17 cellular contexts compared by ENCODE assay signal in the genomic region with DNA sequence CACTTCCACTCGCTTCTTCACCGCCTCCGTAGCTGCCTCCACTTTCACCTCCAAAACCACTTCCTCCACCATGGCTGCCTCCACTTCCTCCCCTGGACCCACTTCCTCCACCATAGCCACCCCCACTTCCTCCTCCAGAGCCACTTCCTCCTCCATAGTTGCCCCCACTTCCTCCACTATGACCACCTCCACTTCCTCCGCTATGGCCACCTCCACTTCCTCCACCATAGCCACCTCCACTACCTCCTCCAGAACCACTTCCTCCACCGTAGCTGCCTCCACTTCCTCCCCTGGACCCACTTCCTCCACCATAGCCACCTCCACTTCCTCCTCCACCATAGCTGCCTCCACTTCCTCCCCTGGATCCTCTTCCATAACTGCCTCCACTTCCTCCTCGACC. TPM values are rescaled to one million over a fixed set of nuclear protein-coding genes. Genes with fewer than 3 reads are reported as not detected.
A peak's percentile ranks its signal among the peaks of the same experiment; 100 is the strongest.
DNase-seq lines count a peak whose midpoint lies in the region; ATAC-seq and TF ChIP-seq lines count a peak whose summit lies in the region.
"Had no signal": no experiment of that assay in that cellular context is flagged by ENCODE, and none has a peak within 500 bp of the region (broad histone marks: within the 10 kb centered on the region; RNA-seq: fewer than 3 reads in every experiment).

No MANE protein-coding gene starts in this region.

- POLR2A ChIA-PET in activated CD4-positive, alpha-beta memory T cell treated with anti-CD3 and anti-CD28 coated beads, Interleukin-2, amount 10 ng/mL, durations not matched to agents 7 days and 5 days (lab: Charles Lee), result no interaction called here

- no peak for DNase-seq in stimulated activated naive CD8-positive, alpha-beta T cell treated with anti-CD3 and anti-CD28 coated beads, Interleukin-15, Interleukin-2, amounts not matched to agents 100 U/mL and 50 U/mL, for 24 hours
- DNase-seq in activated CD4-positive, alpha-beta memory T cell treated with anti-CD3 and anti-CD28 coated beads, Interleukin-2, amount 10 ng/mL, durations not matched to agents 7 days and 5 days, result no peak
- DNase-seq in immature natural killer cell, result peak in 2 of 3 donors; percentile 10 to 11
- DNase-seq in cardiac septum (ENCODE audit: low spot score), result no peak
- no peak for DNase-seq in osteocyte (ENCODE audit: extremely low spot score, unreplicated experiment)
- no peak for DNase-seq in DMS153 treated with DMSO at 0.1 percent for 48 hours (lab: John Stamatoyannopoulos, UW; ENCODE audit: unreplicated experiment)
- DNase-seq: COR-L47, EL, foreskin melanocyte, H9, IMR-90, NCI-H2081 treated with DMSO at 0.1 percent for 48 hours, NCI-H510A treated with DMSO at 0.1 percent for 48 hours, WERI-Rb-1 had no signal

- H3K4me1 Mint-ChIP-seq in stimulated activated naive CD8-positive, alpha-beta T cell treated with anti-CD3 and anti-CD28 coated beads, Interleukin-15, Interleukin-2, amounts not matched to agents 100 ng/mL and 50 ng/mL, for 24 hours (ENCODE audit: low read depth), result peaks cover 9% of the 10 kb centered on the region
- H3K4me1 Mint-ChIP-seq in activated CD4-positive, alpha-beta memory T cell treated with anti-CD3 and anti-CD28 coated beads, Interleukin-2, amount 10 ng/mL, durations not matched to agents 7 days and 5 days, result peaks cover 6% of the 10 kb centered on the region
- peaks cover 11 to 20% of the 10 kb centered on the region in 2 donors for H3K4me1 Mint-ChIP-seq in immature natural killer cell
- no peaks in the 10 kb centered on the region for H3K4me1 Mint-ChIP-seq in osteocyte (ENCODE audit: unreplicated experiment)

- no peak for TF ChIP-seq CTCF in osteocyte (IDR thresholded peaks at IDR 0.05)

- H3K36me3 Mint-ChIP-seq in stimulated activated naive CD8-positive, alpha-beta T cell treated with anti-CD3 and anti-CD28 coated beads, Interleukin-15, Interleukin-2, amounts not matched to agents 100 ng/mL and 50 ng/mL, for 24 hours (ENCODE audit: low read depth), result no peaks in the 10 kb centered on the region
- peaks cover 6% of the 10 kb centered on the region for H3K36me3 Mint-ChIP-seq in activated CD4-positive, alpha-beta memory T cell treated with anti-CD3 and anti-CD28 coated beads, Interleukin-2, amount 10 ng/mL, durations not matched to agents 7 days and 5 days (ENCODE audit: low read depth)
- H3K36me3 Mint-ChIP-seq in immature natural killer cell (no peaks in the 10 kb centered on the region), osteocyte (ENCODE audit: unreplicated experiment) (no peaks in the 10 kb centered on the region)

- intact Hi-C loops in cardiac septum (cut with DNase I), result no loop called here

- CTCF ChIA-PET in activated CD4-positive, alpha-beta memory T cell treated with anti-CD3 and anti-CD28 coated beads, Interleukin-2, amount 10 ng/mL, durations not matched to agents 7 days and 5 days (lab: Charles Lee), result interaction anchor here (3.7 kb wide), 1 partner anchor 81 kb away, joined by 13 read pairs; no protein-coding TSS in a partner anchor

- H3K27ac Mint-ChIP-seq in stimulated activated naive CD8-positive, alpha-beta T cell treated with anti-CD3 and anti-CD28 coated beads, Interleukin-15, Interleukin-2, amounts not matched to agents 100 ng/mL and 50 ng/mL, for 24 hours, result peak overlapping the region; percentile 71
- peak overlapping the region; percentile 75 for H3K27ac Mint-ChIP-seq in activated CD4-positive, alpha-beta memory T cell treated with anti-CD3 and anti-CD28 coated beads, Interleukin-2, amount 10 ng/mL, durations not matched to agents 7 days and 5 days
- peak overlapping the region; percentile 53 to 92 (median 82) for H3K27ac Mint-ChIP-seq in immature natural killer cell
- H3K27ac Mint-ChIP-seq in osteocyte (ENCODE audit: unreplicated experiment), result no peak overlapping the region
- H3K27ac Mint-ChIP-seq: H9 had no signal

- H3K4me3 Mint-ChIP-seq in stimulated activated naive CD8-positive, alpha-beta T cell treated with anti-CD3 and anti-CD28 coated beads, Interleukin-15, Interleukin-2, amounts not matched to agents 100 ng/mL and 50 ng/mL, for 24 hours, result no peak overlapping the region
- H3K4me3 Mint-ChIP-seq in activated CD4-positive, alpha-beta memory T cell treated with anti-CD3 and anti-CD28 coated beads, Interleukin-2, amount 10 ng/mL, durations not matched to agents 7 days and 5 days, result no peak overlapping the region
- H3K4me3 Mint-ChIP-seq in immature natural killer cell (no peak overlapping the region), osteocyte (ENCODE audit: unreplicated experiment) (no peak overlapping the region)
- H3K4me3 Mint-ChIP-seq: H9 had no signal

- peaks cover 10% of the 10 kb centered on the region for H3K9me3 Mint-ChIP-seq in stimulated activated naive CD8-positive, alpha-beta T cell treated with anti-CD3 and anti-CD28 coated beads, Interleukin-15, Interleukin-2, amounts not matched to agents 100 ng/mL and 50 ng/mL, for 24 hours
- H3K9me3 Mint-ChIP-seq in activated CD4-positive, alpha-beta memory T cell treated with anti-CD3 and anti-CD28 coated beads, Interleukin-2, amount 10 ng/mL, durations not matched to agents 7 days and 5 days, result peaks cover 14% of the 10 kb centered on the region
- H3K9me3 Mint-ChIP-seq in immature natural killer cell (peaks cover 0 to 20% (median 7%) of the 10 kb centered on the region in 6 donors), osteocyte (ENCODE audit: unreplicated experiment) (no peaks in the 10 kb centered on the region)
- H3K9me3 Mint-ChIP-seq: H9 had no signal

- H3K27me3 Mint-ChIP-seq in stimulated activated naive CD8-positive, alpha-beta T cell treated with anti-CD3 and anti-CD28 coated beads, Interleukin-15, Interleukin-2, amounts not matched to agents 100 ng/mL and 50 ng/mL, for 24 hours, result peaks cover 27% of the 10 kb centered on the region
- H3K27me3 Mint-ChIP-seq in activated CD4-positive, alpha-beta memory T cell treated with anti-CD3 and anti-CD28 coated beads, Interleukin-2, amount 10 ng/mL, durations not matched to agents 7 days and 5 days, result peaks cover 39% of the 10 kb centered on the region
- H3K27me3 Mint-ChIP-seq in immature natural killer cell (ENCODE audit: low read depth in 3 of 3) (peaks cover 3 to 8% (median 5%) of the 10 kb centered on the region in 3 donors), osteocyte (ENCODE audit: unreplicated experiment) (peaks cover 68% of the 10 kb centered on the region)

- no peak for ATAC-seq in stimulated activated naive CD8-positive, alpha-beta T cell treated with anti-CD3 and anti-CD28 coated beads, Interleukin-15, Interleukin-2, amounts not matched to agents 100 U/mL and 50 U/mL, for 24 hours
- no peak for ATAC-seq in GM18519 (IDR thresholded peaks at IDR 0.05; ENCODE audit: low FRiP score, unreplicated experiment)

RNA-seq across cellular contexts. Expression of gene KRT9, which starts 4.5 kb away (rescaled TPM):
- total RNA-seq in activated CD4-positive, alpha-beta memory T cell treated with anti-CD3 and anti-CD28 coated beads, Interleukin-2, amount 10 ng/mL, durations not matched to agents 7 days and 5 days, result not detected
- polyA plus RNA-seq in immature natural killer cell, result not detected
- total RNA-seq in cardiac septum (not detected), osteocyte (0.30 TPM in 1 of 2 replicates, not detected in the other)
- total RNA-seq: H9, IMR-90, tibial nerve had no signal
- polyA plus RNA-seq: IMR-90 had no signal

RNA-seq across cellular contexts. Expression of gene KRT14, which starts 19.4 kb away (rescaled TPM):
- total RNA-seq in activated CD4-positive, alpha-beta memory T cell treated with anti-CD3 and anti-CD28 coated beads, Interleukin-2, amount 10 ng/mL, durations not matched to agents 7 days and 5 days, result not detected
- not detected for polyA plus RNA-seq in immature natural killer cell
- total RNA-seq in cardiac septum, result not detected
- not detected in 2 replicates for total RNA-seq in osteocyte
- total RNA-seq: H9, IMR-90 had no signal
- polyA plus RNA-seq: IMR-90 had no signal

RNA-seq across cellular contexts. Expression of gene KRT19, which starts 39.2 kb away (rescaled TPM):
- total RNA-seq in activated CD4-positive, alpha-beta memory T cell treated with anti-CD3 and anti-CD28 coated beads, Interleukin-2, amount 10 ng/mL, durations not matched to agents 7 days and 5 days, result not detected
- not detected for polyA plus RNA-seq in immature natural killer cell
- total RNA-seq in cardiac septum, result 1.1 TPM
- total RNA-seq in osteocyte, result 0.65 and 1.5 TPM in 2 replicates

RNA-seq across cellular contexts. Expression of gene KRT16, which starts 45.2 kb away (rescaled TPM):
- not detected for total RNA-seq in activated CD4-positive, alpha-beta memory T cell treated with anti-CD3 and anti-CD28 coated beads, Interleukin-2, amount 10 ng/mL, durations not matched to agents 7 days and 5 days
- polyA plus RNA-seq in immature natural killer cell, result not detected
- total RNA-seq in cardiac septum (not detected), osteocyte (1.3 and 1.4 TPM in 2 replicates)
- total RNA-seq: H9, IMR-90 had no signal
- polyA plus RNA-seq: IMR-90 had no signal

RNA-seq across cellular contexts. Expression of gene KRT15, which starts 48.6 kb away (rescaled TPM):
- not detected for total RNA-seq in activated CD4-positive, alpha-beta memory T cell treated with anti-CD3 and anti-CD28 coated beads, Interleukin-2, amount 10 ng/mL, durations not matched to agents 7 days and 5 days
- not detected for polyA plus RNA-seq in immature natural killer cell
- total RNA-seq in cardiac septum (not detected), osteocyte (not detected in 2 replicates)

Comparison
In these comparisons a context has a peak if more than half of its experiments do, and no peak if none do; other contexts are left out.
1. DNase-seq: peak in immature natural killer cell (2 of 3); none in stimulated activated naive CD8-positive, alpha-beta T cell treated with anti-CD3 and anti-CD28 coated beads, Interleukin-15, Interleukin-2, amounts not matched to agents 100 U/mL and 50 U/mL, for 24 hours (single experiment), activated CD4-positive, alpha-beta memory T cell treated with anti-CD3 and anti-CD28 coated beads, Interleukin-2, amount 10 ng/mL, durations not matched to agents 7 days and 5 days (single experiment), cardiac septum (single experiment), osteocyte (single experiment) and DMS153 treated with DMSO at 0.1 percent for 48 hours (single experiment).